In genomic region chr1:14742181-14742980, GRCh38 we compare ENCODE assay signal across 10 cellular contexts.
DNase-seq lines count a peak whose midpoint lies in the region; ATAC-seq and TF ChIP-seq lines count a peak whose summit lies in the region.
"Had no signal": no experiment of that assay in that cellular context is flagged by ENCODE, and none has a peak within 500 bp of the region (broad histone marks: within the 10 kb centered on the region; RNA-seq: fewer than 3 reads in every experiment).

No MANE protein-coding gene starts in this region.

- peaks cover 0 to 2% (median 0%) of the 10 kb centered on the region in 9 donors for H3K9me3 Mint-ChIP-seq in naive thymus-derived CD8-positive, alpha-beta T cell

- ATAC-seq in psoas muscle (peak in 3 of 4 donors; percentile 29 to 74 (median 32)), HG02973 (IDR thresholded peaks at IDR 0.05; ENCODE audit: unreplicated experiment) (no peak), HG03520 (IDR thresholded peaks at IDR 0.05; ENCODE audit: unreplicated experiment) (no peak)
- no peak for ATAC-seq in naive thymus-derived CD8-positive, alpha-beta T cell
- ATAC-seq: left lobe of liver had no signal

- no peaks in the 10 kb centered on the region for H3K4me1 ChIP-seq in psoas muscle
- H3K4me1 ChIP-seq in thyroid gland: peaks cover 4 to 24% of the 10 kb centered on the region in 2 donors

- no peak overlapping the region for H3K4me3 Mint-ChIP-seq in naive thymus-derived CD8-positive, alpha-beta T cell

- peaks cover 0 to 11% (median 0%) of the 10 kb centered on the region in 4 donors for H3K4me1 Mint-ChIP-seq in naive thymus-derived CD8-positive, alpha-beta T cell

- no peaks in the 10 kb centered on the region for H3K36me3 Mint-ChIP-seq in naive thymus-derived CD8-positive, alpha-beta T cell

- 55 to 71% (median 62%) methylated on average over 9 of the region's 9 CpGs for WGBS in psoas muscle, 3 donors
- 64 to 70% methylated on average over 9 of the region's 9 CpGs for WGBS in thyroid gland, 2 donors

- DNase-seq in GM04503 (ENCODE audit: low read depth) (peak; percentile 98), NCI-H345 (lab: John Stamatoyannopoulos, UW) (peak; percentile 70), epithelial cell of esophagus (ENCODE audit: low read depth) (peak; percentile 98), psoas muscle (no peak), thyroid gland (no peak)
- no peak for DNase-seq in naive thymus-derived CD8-positive, alpha-beta T cell
- DNase-seq: NCI-H524 treated with DMSO at 0.1 percent for 48 hours had no signal

- no peaks in the 10 kb centered on the region for H3K9me3 ChIP-seq in psoas muscle
- no peaks in the 10 kb centered on the region for H3K9me3 ChIP-seq in thyroid gland

- intact Hi-C loops in psoas muscle (cut with DNase I): no loop called here
- intact Hi-C loops in thyroid gland (cut with DNase I): no loop called here

- H3K27me3 ChIP-seq in psoas muscle (ENCODE audit: insufficient read depth in 3 of 3, low read length in 2 of 3) (peaks cover 0 to 32% (median 5%) of the 10 kb centered on the region in 3 donors), thyroid gland (no peaks in the 10 kb centered on the region)

- TF ChIP-seq POLR2A in thyroid gland (IDR thresholded peaks at IDR 0.05): no peak

- peaks cover 14 to 49% (median 22%) of the 10 kb centered on the region in 5 donors for H3K27me3 Mint-ChIP-seq in naive thymus-derived CD8-positive, alpha-beta T cell

- H3K4me3 ChIP-seq in epithelial cell of esophagus (ENCODE audit: low read length) (no peak overlapping the region), psoas muscle (no peak overlapping the region), thyroid gland (replicated peaks in 1 of 3) (no peak overlapping the region)

- no peak overlapping the region for H3K27ac Mint-ChIP-seq in naive thymus-derived CD8-positive, alpha-beta T cell

- no peak for TF ChIP-seq CTCF in epithelial cell of esophagus (IDR thresholded peaks at IDR 0.05; ENCODE audit: insufficient read depth, low read depth, low read length, missing control alignments)
- no peak for TF ChIP-seq CTCF in psoas muscle (IDR thresholded peaks at IDR 0.05)
- no peak for TF ChIP-seq CTCF in thyroid gland (IDR thresholded peaks at IDR 0.05)

- H3K36me3 ChIP-seq in psoas muscle (ENCODE audit: insufficient read depth in 1 of 2, low read depth in 1 of 2): no peaks in the 10 kb centered on the region
- H3K36me3 ChIP-seq in thyroid gland: no peaks in the 10 kb centered on the region

- H3K27ac ChIP-seq in psoas muscle (no peak overlapping the region), thyroid gland (no peak overlapping the region)

- POLR2A ChIA-PET in naive thymus-derived CD8-positive, alpha-beta T cell (lab: Charles Lee): no interaction called here

Comparison
In these comparisons a context has a peak if more than half of its experiments do, and no peak if none do; other contexts are left out.
1. DNase-seq: peak in GM04503 (single experiment), NCI-H345 (single experiment) and epithelial cell of esophagus (single experiment); none in psoas muscle (0 of 2), thyroid gland (0 of 2) and naive thymus-derived CD8-positive, alpha-beta T cell (0 of 10).
2. ATAC-seq: peak in psoas muscle (3 of 4); none in naive thymus-derived CD8-positive, alpha-beta T cell (0 of 2), HG02973 (single experiment) and HG03520 (single experiment).